Comparison of ENCODE assay signal across 1 cellular context in genomic region chr1:156640842-156641706, GRCh38.
TF ChIP-seq lines count a peak whose summit lies in the region.

No MANE protein-coding gene starts in this region.

TF ChIP-seq in HepG2, 621 proteins besides CTCF, POLR2A, EP300 and RAD21:
- TF ChIP-seq RBAK (CRISPR knock-in tag; IDR thresholded peaks at IDR 0.05) (no peak), MIXL1 (CRISPR knock-in tag; IDR thresholded peaks at IDR 0.05) (no peak), TAF15 (IDR thresholded peaks at IDR 0.05; ENCODE audit: low read depth, low read length, poor library complexity, severe bottlenecking) (no peak), JDP2 (CRISPR knock-in tag; IDR thresholded peaks at IDR 0.05; ENCODE audit: borderline replicate concordance) (no peak), ZFX (CRISPR knock-in tag; IDR thresholded peaks at IDR 0.05; ENCODE audit: low read depth) (0 out of 2 replicates have a peak, but pooled peaks have one; percentile 25), BCL6 (CRISPR knock-in tag; IDR thresholded peaks at IDR 0.05) (no peak), AGO2 (optimal IDR thresholded peaks at IDR 0.05; ENCODE audit: low read depth, low read length) (peak; percentile 90), ZNF280B (CRISPR knock-in tag; IDR thresholded peaks at IDR 0.05; ENCODE audit: borderline replicate concordance) (no peak), ZC3H13 (CRISPR knock-in tag; IDR thresholded peaks at IDR 0.05) (peak; percentile 67), KDM2A (CRISPR knock-in tag; IDR thresholded peaks at IDR 0.05; ENCODE audit: borderline replicate concordance, low read depth) (peak; percentile 46; the same call in 1 of the 2 replicates), AGO1 (IDR thresholded peaks at IDR 0.05; ENCODE audit: low read depth, low read length, poor library complexity, severe bottlenecking) (peak; percentile 93), NFE2 (CRISPR knock-in tag; IDR thresholded peaks at IDR 0.05) (no peak), PBX2 (CRISPR knock-in tag; IDR thresholded peaks at IDR 0.05) (no peak), ETS1 (CRISPR knock-in tag; IDR thresholded peaks at IDR 0.05) (no peak), ZNF326 (CRISPR knock-in tag; IDR thresholded peaks at IDR 0.05; ENCODE audit: borderline replicate concordance) (0 out of 2 replicates have a peak, but pooled peaks have one; percentile 17), ZNF556 (CRISPR knock-in tag; IDR thresholded peaks at IDR 0.05; ENCODE audit: borderline replicate concordance) (no peak), MLX (CRISPR knock-in tag; IDR thresholded peaks at IDR 0.05) (no peak), ZNF263 (CRISPR knock-in tag; IDR thresholded peaks at IDR 0.05) (peak; percentile 83), ZBTB26 (CRISPR knock-in tag; IDR thresholded peaks at IDR 0.05; ENCODE audit: borderline replicate concordance) (no peak), NFAT5 (CRISPR knock-in tag; IDR thresholded peaks at IDR 0.05) (no peak), ZNF687 (CRISPR knock-in tag; IDR thresholded peaks at IDR 0.05) (0 out of 2 replicates have a peak, but pooled peaks have one; percentile 19), POLR2G (IDR thresholded peaks at IDR 0.05; ENCODE audit: low read depth, low read length) (0 out of 2 replicates have a peak, but pooled peaks have one; percentile 55), AKAP8 (CRISPR knock-in tag; IDR thresholded peaks at IDR 0.05) (peak; percentile 96)
